13 cellular contexts compared by ENCODE assay signal in genomic region chr7:27124096-27124978, GRCh38. TPM values are rescaled to one million over a fixed set of nuclear protein-coding genes. Genes with fewer than 3 reads are reported as not detected.
DNase-seq lines count a peak whose midpoint lies in the region; FAIRE-seq and TF ChIP-seq lines count a peak whose summit lies in the region.
"Had no signal": no experiment of that assay in that cellular context is flagged by ENCODE, and none has a peak within 500 bp of the region (broad histone marks: within the 10 kb centered on the region; RNA-seq: fewer than 3 reads in every experiment).

No MANE protein-coding gene starts in this region.

- H3K27ac Mint-ChIP-seq in brain: peak overlapping the region in 2 of 5 experiments; percentile 62 to 64
- H3K27ac Mint-ChIP-seq: CD8-positive, alpha-beta T cell had no signal

- H3K36me3 ChIP-seq in sigmoid colon: peaks cover 0 to 6% (median 2%) of the 10 kb centered on the region in 4 donors

- H3K4me3 ChIP-seq in sigmoid colon: peak overlapping the region in 3 of 4 donors; percentile 4 to 14 (median 12)

- H3K36me3 Mint-ChIP-seq in brain: no peaks in the 10 kb centered on the region
- H3K36me3 Mint-ChIP-seq: CD8-positive, alpha-beta T cell had no signal

- H3K9me3 Mint-ChIP-seq in brain: peaks cover 0 to 33% (median 7%) of the 10 kb centered on the region in 5 experiments
- H3K9me3 Mint-ChIP-seq: CD8-positive, alpha-beta T cell had no signal

- H3K27me3 ChIP-seq in sigmoid colon: no peaks in the 10 kb centered on the region

- H3K4me1 ChIP-seq in sigmoid colon: peaks cover 0 to 67% (median 53%) of the 10 kb centered on the region in 4 donors

- FAIRE-seq in H54 (lab: Jason Lieb, UNC): peak; percentile 23
- no peak for FAIRE-seq in D721Med (lab: Jason Lieb, UNC)

- H3K27ac ChIP-seq in sigmoid colon: peak overlapping the region; percentile 66 to 99 (median 82)

- peak in 1 of 4 donors; percentile 41 for TF ChIP-seq EP300 in sigmoid colon (IDR thresholded peaks at IDR 0.05)

- intact Hi-C loops in sigmoid colon (cut with DNase I): no loop called here

- H3K9me3 ChIP-seq in sigmoid colon: no peaks in the 10 kb centered on the region

- H3K4me1 Mint-ChIP-seq in brain: peaks cover 55% of the 10 kb centered on the region

- DNase-seq in H54 (ENCODE audit: insufficient read length, low spot score): peak; percentile 98
- peak; percentile 96 for DNase-seq in kidney tubule cell (ENCODE audit: low spot score)
- DNase-seq in sigmoid colon: peak; percentile 88
- DNase-seq in cerebellar nuclear complex (lab: John Stamatoyannopoulos, UW): no peak
- no peak for DNase-seq in NCI-H748 treated with DMSO at 0.1 percent for 48 hours (lab: John Stamatoyannopoulos, UW)
- DNase-seq in D721Med (ENCODE audit: insufficient read length, low spot score): no peak
- DNase-seq in DMS153 treated with DMSO at 0.1 percent for 48 hours (lab: John Stamatoyannopoulos, UW; ENCODE audit: unreplicated experiment): no peak
- DNase-seq: central memory CD4-positive, alpha-beta T cell; glutamatergic neuron; stimulated activated naive CD4-positive, alpha-beta T cell treated with Interleukin-2 at 50 U/mL for 16 hours had no signal

- H3K4me3 Mint-ChIP-seq in brain: peak overlapping the region; percentile 42 to 70 (median 66)
- H3K4me3 Mint-ChIP-seq: CD8-positive, alpha-beta T cell had no signal

- TF ChIP-seq POLR2A in H54 (IDR thresholded peaks at IDR 0.05; ENCODE audit: low read depth, low read length): no peak
- TF ChIP-seq POLR2A in sigmoid colon (IDR thresholded peaks at IDR 0.05): no peak

- TF ChIP-seq CTCF in brain (conservative IDR thresholded peaks at IDR 0.05) (no peak), sigmoid colon (IDR thresholded peaks at IDR 0.05) (no peak), D721Med (IDR thresholded peaks at IDR 0.05; ENCODE audit: insufficient read depth, missing control alignments) (no peak)

- 15 to 72% methylated on average over 44 of the region's 44 CpGs for WGBS in sigmoid colon, 2 donors

- peaks cover 100% of the 10 kb centered on the region for H3K27me3 Mint-ChIP-seq in brain

RNA-seq across cellular contexts. Expression of gene HOXA4, which starts 6.2 kb away (rescaled TPM):
- polyA plus RNA-seq in brain (ENCODE audit: insufficient read depth, low read depth, low replicate concordance) (1.1 TPM), sigmoid colon (1 to 10 TPM in 2 of 3 donors, not detected in 1; 1.8 to 4.8 TPM)
- total RNA-seq in sigmoid colon: 1 to 10 TPM; 2.0 to 4.2 (median 2.9) TPM
- total RNA-seq: mononuclear cell had no signal

RNA-seq across cellular contexts. Expression of gene HOXA5, which starts 19.1 kb away (rescaled TPM):
- polyA plus RNA-seq in brain (ENCODE audit: insufficient read depth, low read depth, low replicate concordance) (25.3 TPM), sigmoid colon (10 to 100 TPM in 1 of 3 donors, 1 to 10 TPM in 2; 3.2 to 14.3 (median 7.8) TPM)
- total RNA-seq in sigmoid colon: 10 to 100 TPM in 3 of 4 donors, 1 to 10 TPM in 1; 9.2 to 12.2 (median 11.2) TPM

RNA-seq across cellular contexts. Expression of gene HOXA2, which starts 21.9 kb away (rescaled TPM):
- not detected for polyA plus RNA-seq in brain (ENCODE audit: insufficient read depth, low read depth, low replicate concordance)
- 1 to 10 TPM; 1.6 to 4.3 (median 3.2) TPM for total RNA-seq in sigmoid colon
- polyA plus RNA-seq in sigmoid colon: 1 to 10 TPM in 1 of 3 donors, under 1 TPM in 2; 0.60 to 1.9 (median 0.69) TPM
- total RNA-seq: CD8-positive, alpha-beta T cell had no signal

RNA-seq across cellular contexts. Expression of gene HOXA6, which starts 23.2 kb away (rescaled TPM):
- polyA plus RNA-seq in brain (ENCODE audit: insufficient read depth, low read depth, low replicate concordance): 14.9 TPM
- total RNA-seq in sigmoid colon: 1 to 10 TPM; 4.2 to 10.0 (median 4.5) TPM
- polyA plus RNA-seq in sigmoid colon: 1 to 10 TPM in 2 of 3 donors, not detected in 1; 1.6 to 8.1 TPM
- total RNA-seq: CD8-positive, alpha-beta T cell; mononuclear cell had no signal

RNA-seq across cellular contexts. Expression of gene HOXA3, which starts 28.0 kb away (rescaled TPM):
- polyA plus RNA-seq in brain (ENCODE audit: insufficient read depth, low read depth, low replicate concordance) (2.0 TPM), sigmoid colon (10 to 100 TPM in 2 of 3 donors, 1 to 10 TPM in 1; 3.9 to 15.6 (median 10.3) TPM)
- 10 to 100 TPM in 2 of 4 donors, 1 to 10 TPM in 2; 4.9 to 20.8 (median 12.0) TPM for total RNA-seq in sigmoid colon
- total RNA-seq: CD8-positive, alpha-beta T cell had no signal

Comparison
In these comparisons a context has a peak if more than half of its experiments do, and no peak if none do; other contexts are left out.
1. DNase-seq: peak in H54 (single experiment), kidney tubule cell (single experiment) and sigmoid colon (single experiment); none in cerebellar nuclear complex (0 of 2), NCI-H748 treated with DMSO at 0.1 percent for 48 hours (single experiment), D721Med (single experiment) and DMS153 treated with DMSO at 0.1 percent for 48 hours (single experiment).